ENCODE assay signal across 32 cellular contexts in genomic region chr9:123881604-123882003, GRCh38.
"Had no signal": no experiment of that assay in that cellular context is flagged by ENCODE, and none has a peak within 500 bp of the region (broad histone marks: within the 10 kb centered on the region; RNA-seq: fewer than 3 reads in every experiment).

No MANE protein-coding gene starts in this region.

- FAIRE-seq: astrocyte, TTC549 had no signal

- H3K27me3 Mint-ChIP-seq: activated CD4-positive, alpha-beta T cell treated with anti-CD3 and anti-CD28 coated beads, Interleukin-2, amount 10 ng/mL, durations not matched to agents 24 days and 14 days; activated naive CD8-positive, alpha-beta T cell treated with anti-CD3 and anti-CD28 coated beads, Interleukin-2, amount 10 ng/mL, durations not matched to agents 7 days and 5 days had no signal

- H3K36me3 ChIP-seq: adrenal gland, breast epithelium, SJSA1 had no signal

- H3K4me1 ChIP-seq: adrenal gland, body of pancreas, breast epithelium, Peyer's patch, SJSA1 had no signal

- H3K27ac Mint-ChIP-seq: activated CD4-positive, alpha-beta T cell treated with anti-CD3 and anti-CD28 coated beads, Interleukin-2, amount 10 ng/mL, durations not matched to agents 24 days and 14 days; activated naive CD8-positive, alpha-beta T cell treated with anti-CD3 and anti-CD28 coated beads, Interleukin-2, amount 10 ng/mL, durations not matched to agents 7 days and 5 days; activated T-helper 1 cell treated with anti-CD3 and anti-CD28 coated beads, Interleukin-12 subunit alpha, Interleukin-12 subunit beta, Interleukin-2, Interleukin-4 antibody, amounts not matched to agents 30 ng/mL and 10 ng/mL and 1 ng/mL, durations not matched to agents 14 hours and 24 hours and 36 hours; T-helper 1 cell treated with Interleukin-12 subunit alpha and Interleukin-12 subunit beta and Interleukin-4 antibody, amounts not matched to agents 30 μg/mL and 1 μg/mL, for 36 hours; T-helper 2 cell treated with Interferon-gamma antibody and Interleukin-4, amounts not matched to agents 5 μg/mL and 100 μg/mL, for 36 hours had no signal

- H3K27me3 ChIP-seq: adrenal gland, body of pancreas, breast epithelium, Peyer's patch, SJSA1 had no signal

- H3K4me3 ChIP-seq: adrenal gland, body of pancreas, breast epithelium, Peyer's patch, SJSA1 had no signal

- ATAC-seq: activated T-cell treated with anti-CD3 and anti-CD28 coated beads, Interleukin-2, amount 50 U/mL, for 4 hours; body of pancreas; PC-3 had no signal

- DNase-seq: activated CD4-positive, alpha-beta T cell treated with anti-CD3 and anti-CD28 coated beads, Interleukin-2, amount 10 ng/mL, durations not matched to agents 24 days and 14 days; activated CD4-positive, alpha-beta T cell treated with anti-CD3 and anti-CD28 coated beads, Interleukin-2, amount 50 U/mL, for 4 hours; activated CD8-positive, alpha-beta memory T cell treated with anti-CD3 and anti-CD28 coated beads, Interleukin-2, amount 50 U/mL, for 4 hours; activated effector memory CD4-positive, alpha-beta T cell treated with Interleukin-2 at 50 U/mL for 16 hours; activated naive CD4-positive, alpha-beta T cell; activated naive CD4-positive, alpha-beta T cell treated with anti-CD3 and anti-CD28 coated beads, Interleukin-2, amount 50 U/mL, for 16 hours; activated naive CD8-positive, alpha-beta T cell treated with anti-CD3 and anti-CD28 coated beads, Interleukin-2, amount 10 ng/mL, durations not matched to agents 7 days and 5 days; activated T-cell treated with anti-CD3 and anti-CD28 coated beads for 4 hours; activated T-cell treated with anti-CD3 and anti-CD28 coated beads, Interleukin-2, amount 50 U/mL, for 4 hours; adrenal gland; body of pancreas; NCI-H1048; NCI-H1105 treated with DMSO at 0.1 percent for 48 hours; NCI-H1436; NCI-H1694; NCI-H1930; NCI-H2081 treated with DMSO at 0.1 percent for 48 hours; NCI-H345; NCI-H524 treated with DMSO at 0.1 percent for 48 hours; NK-92 treated with Interleukin-12 subunit alpha and Interleukin-12 subunit beta, amount 100 ng/mL, for 24 hours; PC-3; Peyer's patch; RPMI8226; SHP77 treated with DMSO at 0.1 percent for 48 hours; SK-N-SH had no signal

- H3K9me3 Mint-ChIP-seq: activated CD4-positive, alpha-beta T cell treated with anti-CD3 and anti-CD28 coated beads, Interleukin-2, amount 10 ng/mL, durations not matched to agents 24 days and 14 days; activated naive CD8-positive, alpha-beta T cell treated with anti-CD3 and anti-CD28 coated beads, Interleukin-2, amount 10 ng/mL, durations not matched to agents 7 days and 5 days; activated T-cell treated with anti-CD3 and anti-CD28 coated beads, Interleukin-2, amount 50 U/mL, for 4 hours; activated T-helper 1 cell treated with anti-CD3 and anti-CD28 coated beads, Interleukin-12 subunit alpha, Interleukin-12 subunit beta, Interleukin-2, Interleukin-4 antibody, amounts not matched to agents 30 ng/mL and 10 ng/mL and 1 ng/mL, durations not matched to agents 14 hours and 24 hours and 36 hours; T-helper 1 cell treated with Interleukin-12 subunit alpha and Interleukin-12 subunit beta and Interleukin-4 antibody, amounts not matched to agents 30 μg/mL and 1 μg/mL, for 36 hours; T-helper 2 cell treated with Interferon-gamma antibody and Interleukin-4, amounts not matched to agents 5 μg/mL and 100 μg/mL, for 36 hours had no signal

- H3K9me3 ChIP-seq: adrenal gland, body of pancreas, breast epithelium, Peyer's patch, SJSA1, SK-N-SH had no signal

- H3K4me3 Mint-ChIP-seq: activated CD4-positive, alpha-beta T cell treated with anti-CD3 and anti-CD28 coated beads, Interleukin-2, amount 10 ng/mL, durations not matched to agents 24 days and 14 days; activated naive CD8-positive, alpha-beta T cell treated with anti-CD3 and anti-CD28 coated beads, Interleukin-2, amount 10 ng/mL, durations not matched to agents 7 days and 5 days; activated T-cell treated with anti-CD3 and anti-CD28 coated beads, Interleukin-2, amount 50 U/mL, for 4 hours; activated T-helper 1 cell treated with anti-CD3 and anti-CD28 coated beads, Interleukin-12 subunit alpha, Interleukin-12 subunit beta, Interleukin-2, Interleukin-4 antibody, amounts not matched to agents 30 ng/mL and 10 ng/mL and 1 ng/mL, durations not matched to agents 14 hours and 24 hours and 36 hours; T-helper 1 cell treated with Interleukin-12 subunit alpha and Interleukin-12 subunit beta and Interleukin-4 antibody, amounts not matched to agents 30 μg/mL and 1 μg/mL, for 36 hours; T-helper 2 cell treated with Interferon-gamma antibody and Interleukin-4, amounts not matched to agents 5 μg/mL and 100 μg/mL, for 36 hours had no signal

- H3K27ac ChIP-seq: adrenal gland, body of pancreas, breast epithelium, Peyer's patch, SJSA1 had no signal
